22 cellular contexts compared by ENCODE assay signal in genomic region chr12:12583510-12583909, GRCh38. TPM values are rescaled to one million over a fixed set of nuclear protein-coding genes. Genes with fewer than 3 reads are reported as not detected.
DNase-seq lines count a peak whose midpoint lies in the region; ATAC-seq, FAIRE-seq and TF ChIP-seq lines count a peak whose summit lies in the region.
"Had no signal": no experiment of that assay in that cellular context is flagged by ENCODE, and none has a peak within 500 bp of the region (broad histone marks: within the 10 kb centered on the region; RNA-seq: fewer than 3 reads in every experiment).

No MANE protein-coding gene starts in this region.

- H3K9me3 Mint-ChIP-seq in activated CD8-positive, alpha-beta T cell treated with anti-CD3 and anti-CD28 coated beads for 36 hours = no peaks in the 10 kb centered on the region
- no peaks in the 10 kb centered on the region for H3K9me3 Mint-ChIP-seq in activated CD8-positive, alpha-beta T cell treated with anti-CD3 and anti-CD28 coated beads, Interleukin-2, amount 10 ng/mL, durations not matched to agents 7 days and 5 days (ENCODE audit: insufficient read depth)
- H3K9me3 Mint-ChIP-seq: brain; CD8-positive, alpha-beta memory T cell; stimulated activated naive CD8-positive, alpha-beta T cell treated with anti-CD3 and anti-CD28 coated beads, Interleukin-15, amount 100 ng/mL, for 72 hours had no signal

- no peak overlapping the region for H3K4me3 ChIP-seq in GM12865 (ENCODE audit: low read depth, low read length)
- H3K4me3 ChIP-seq in PC-3 (ENCODE audit: low read length) = no peak overlapping the region
- no peak overlapping the region for H3K4me3 ChIP-seq in neutrophil (ENCODE audit: low read depth in 1 of 2, low read length in 1 of 2)
- no peak overlapping the region for H3K4me3 ChIP-seq in small intestine (ENCODE audit: low read depth in 1 of 2, low read length in 2 of 2)
- H3K4me3 ChIP-seq: Peyer's patch, transverse colon had no signal

- H3K9me2 ChIP-seq in PC-3 (replicated peaks; ENCODE audit: low read length) = no peaks in the 10 kb centered on the region

- no peak for TF ChIP-seq CTCF in activated CD8-positive, alpha-beta T cell treated with anti-CD3 and anti-CD28 coated beads for 36 hours (IDR thresholded peaks at IDR 0.05)
- TF ChIP-seq CTCF in GM12865 (IDR thresholded peaks at IDR 0.05; ENCODE audit: insufficient read depth, low read depth, low read length, missing control alignments) = no peak
- no peak for TF ChIP-seq CTCF in PC-3 (conservative IDR thresholded peaks at IDR 0.05; ENCODE audit: low read depth, low read length)
- TF ChIP-seq CTCF in neutrophil (IDR thresholded peaks at IDR 0.05) = no peak

- peak; percentile 6 for ATAC-seq in activated CD8-positive, alpha-beta T cell treated with anti-CD3 and anti-CD28 coated beads for 36 hours
- ATAC-seq in activated CD8-positive, alpha-beta T cell treated with anti-CD3 and anti-CD28 coated beads, Interleukin-2, amount 10 ng/mL, durations not matched to agents 7 days and 5 days = no peak
- no peak for ATAC-seq in PC-3
- ATAC-seq in HG03159 (IDR thresholded peaks at IDR 0.05; ENCODE audit: unreplicated experiment) = no peak
- ATAC-seq: left lobe of liver had no signal

- peaks cover 36% of the 10 kb centered on the region for H3K4me1 Mint-ChIP-seq in activated CD8-positive, alpha-beta T cell treated with anti-CD3 and anti-CD28 coated beads for 36 hours (ENCODE audit: low read depth)
- peaks cover 6% of the 10 kb centered on the region for H3K4me1 Mint-ChIP-seq in activated CD8-positive, alpha-beta T cell treated with anti-CD3 and anti-CD28 coated beads, Interleukin-2, amount 10 ng/mL, durations not matched to agents 7 days and 5 days (ENCODE audit: low read depth)
- H3K4me1 Mint-ChIP-seq: brain had no signal

- H3K9ac ChIP-seq in PC-3 (ENCODE audit: low read length) = peak overlapping the region; percentile 87

- no peak for FAIRE-seq in small intestine (lab: Jason Lieb, UNC)

- no peaks in the 10 kb centered on the region for H3K79me2 ChIP-seq in PC-3 (ENCODE audit: low read length)

- H3K27me3 ChIP-seq in PC-3 (ENCODE audit: low read length) (no peaks in the 10 kb centered on the region), neutrophil (no peaks in the 10 kb centered on the region), small intestine (ENCODE audit: control insufficient read depth in 2 of 2, insufficient read depth in 2 of 2, low read length in 2 of 2) (no peaks in the 10 kb centered on the region)
- H3K27me3 ChIP-seq: Peyer's patch, transverse colon had no signal

- H3K36me3 Mint-ChIP-seq in activated CD8-positive, alpha-beta T cell treated with anti-CD3 and anti-CD28 coated beads for 36 hours (ENCODE audit: low read depth) = no peaks in the 10 kb centered on the region
- no peaks in the 10 kb centered on the region for H3K36me3 Mint-ChIP-seq in activated CD8-positive, alpha-beta T cell treated with anti-CD3 and anti-CD28 coated beads, Interleukin-2, amount 10 ng/mL, durations not matched to agents 7 days and 5 days (ENCODE audit: low read depth)
- H3K36me3 Mint-ChIP-seq: brain had no signal

- H3K9me3 ChIP-seq in PC-3 (ENCODE audit: low read length) = no peaks in the 10 kb centered on the region
- H3K9me3 ChIP-seq in neutrophil = no peaks in the 10 kb centered on the region
- H3K9me3 ChIP-seq in small intestine (ENCODE audit: control insufficient read depth, low read depth) = no peaks in the 10 kb centered on the region
- H3K9me3 ChIP-seq: Peyer's patch, transverse colon had no signal

- H3K27ac ChIP-seq in PC-3 (ENCODE audit: low read length) (peak overlapping the region; percentile 97), neutrophil (peak overlapping the region; percentile 85), small intestine (ENCODE audit: low read depth in 1 of 2, low read length in 1 of 2) (no peak overlapping the region)
- H3K27ac ChIP-seq: Peyer's patch had no signal

- 14 to 37% (median 17%) methylated on average over 1 of the region's 1 CpG for WGBS in small intestine, 3 donors

- POLR2A ChIA-PET in activated CD8-positive, alpha-beta T cell treated with anti-CD3 and anti-CD28 coated beads for 36 hours (lab: Charles Lee) = interaction anchor here (1.0 kb wide), 1 partner anchor 9 kb away, joined by 3 read pairs; no protein-coding TSS in a partner anchor
- POLR2A ChIA-PET in activated CD8-positive, alpha-beta T cell treated with anti-CD3 and anti-CD28 coated beads, Interleukin-2, amount 10 ng/mL, durations not matched to agents 7 days and 5 days (lab: Charles Lee) = no interaction called here
- POLR2A ChIA-PET in PC-3 (lab: Charles Lee; ENCODE audit: unreplicated experiment) = no interaction called here

- H3K27me3 Mint-ChIP-seq in activated CD8-positive, alpha-beta T cell treated with anti-CD3 and anti-CD28 coated beads for 36 hours = peaks cover 1% of the 10 kb centered on the region
- peaks cover 12% of the 10 kb centered on the region for H3K27me3 Mint-ChIP-seq in activated CD8-positive, alpha-beta T cell treated with anti-CD3 and anti-CD28 coated beads, Interleukin-2, amount 10 ng/mL, durations not matched to agents 7 days and 5 days (ENCODE audit: low read depth)

- CTCF ChIA-PET in activated CD8-positive, alpha-beta T cell treated with anti-CD3 and anti-CD28 coated beads for 36 hours (lab: Charles Lee) = interaction anchor here (1.4 kb wide), 1 partner anchor 19 kb away, joined by 4 read pairs; no protein-coding TSS in a partner anchor
- CTCF ChIA-PET in activated CD8-positive, alpha-beta T cell treated with anti-CD3 and anti-CD28 coated beads, Interleukin-2, amount 10 ng/mL, durations not matched to agents 7 days and 5 days (lab: Charles Lee) = no interaction called here
- CTCF ChIA-PET in PC-3 (lab: Charles Lee) = no interaction called here

- no peaks in the 10 kb centered on the region for H4K20me1 ChIP-seq in PC-3 (ENCODE audit: low read length)

- H3K27ac Mint-ChIP-seq in activated CD8-positive, alpha-beta T cell treated with anti-CD3 and anti-CD28 coated beads for 36 hours = peak overlapping the region; percentile 82
- H3K27ac Mint-ChIP-seq in activated CD8-positive, alpha-beta T cell treated with anti-CD3 and anti-CD28 coated beads, Interleukin-2, amount 10 ng/mL, durations not matched to agents 7 days and 5 days = no peak overlapping the region
- H3K27ac Mint-ChIP-seq: B cell, brain had no signal

- peak overlapping the region; percentile 33 for H3K4me2 ChIP-seq in PC-3 (ENCODE audit: low read length)

- no peak overlapping the region for H3K4me3 Mint-ChIP-seq in activated CD8-positive, alpha-beta T cell treated with anti-CD3 and anti-CD28 coated beads for 36 hours
- no peak overlapping the region for H3K4me3 Mint-ChIP-seq in activated CD8-positive, alpha-beta T cell treated with anti-CD3 and anti-CD28 coated beads, Interleukin-2, amount 10 ng/mL, durations not matched to agents 7 days and 5 days
- H3K4me3 Mint-ChIP-seq: B cell; brain; CD8-positive, alpha-beta memory T cell had no signal

- no peak overlapping the region for H2AFZ ChIP-seq in PC-3 (ENCODE audit: low read length)

- BruUV-seq in PC-3 (replicated peaks; lab: Mats Ljungman, UMichigan) = TSS peak; percentile 81

- H3F3A ChIP-seq in PC-3 (ENCODE audit: low read length, unreplicated experiment) = no peaks in the 10 kb centered on the region

- H3K4me1 ChIP-seq in PC-3 (ENCODE audit: insufficient read depth, low read length) = peaks cover 65% of the 10 kb centered on the region
- peaks cover 45 to 47% of the 10 kb centered on the region in 2 experiments for H3K4me1 ChIP-seq in neutrophil (ENCODE audit: control insufficient read depth in 1 of 2, insufficient read depth in 1 of 2, low read depth in 1 of 2, low read length in 1 of 2)
- H3K4me1 ChIP-seq in small intestine (ENCODE audit: control insufficient read depth in 2 of 2, insufficient read depth in 1 of 2, low read depth in 1 of 2, low read length in 1 of 2) = peaks cover 0 to 3% of the 10 kb centered on the region in 2 donors
- H3K4me1 ChIP-seq: Peyer's patch had no signal

- H3K36me3 ChIP-seq in PC-3 (ENCODE audit: low read depth, low read length) (no peaks in the 10 kb centered on the region), neutrophil (no peaks in the 10 kb centered on the region), small intestine (ENCODE audit: control insufficient read depth in 2 of 2, insufficient read depth in 2 of 2, low read length in 2 of 2) (peaks cover 0 to 2% of the 10 kb centered on the region in 2 donors)
- H3K36me3 ChIP-seq: Peyer's patch, transverse colon had no signal

- no peak for DNase-seq in activated CD8-positive, alpha-beta T cell treated with anti-CD3 and anti-CD28 coated beads for 36 hours
- no peak for DNase-seq in activated CD8-positive, alpha-beta T cell treated with anti-CD3 and anti-CD28 coated beads, Interleukin-2, amount 10 ng/mL, durations not matched to agents 7 days and 5 days
- DNase-seq in GM12865 (ENCODE audit: low read depth) (peak; percentile 55), PC-3 (no peak), mesenteric fat pad (ENCODE audit: low spot score) (no peak), small intestine (no peak)
- DNase-seq: activated CD4-positive, CD25-positive, alpha-beta regulatory T cell treated with anti-CD3 and anti-CD28 coated beads, Interleukin-2, amount 50 U/mL, for 72 hours; activated effector memory CD4-positive, alpha-beta T cell treated with Interleukin-2 at 50 U/mL for 16 hours; CD8-positive, alpha-beta memory T cell; H7; NCI-H1048; NCI-H1694 treated with DMSO at 0.1 percent for 48 hours; NCI-H510A treated with DMSO at 0.1 percent for 48 hours; nucleus accumbens; Peyer's patch; transverse colon had no signal

- intact Hi-C loops in activated CD8-positive, alpha-beta T cell treated with anti-CD3 and anti-CD28 coated beads for 36 hours (cut with micrococcal nuclease) = no loop called here
- intact Hi-C loops in PC-3 (cut with micrococcal nuclease) = no loop called here

RNA-seq across cellular contexts. Expression of gene DUSP16, which starts 20.8 kb away (rescaled TPM):
- 10 to 100 TPM; 28.2 to 30.2 TPM for total RNA-seq in activated CD8-positive, alpha-beta T cell treated with anti-CD3 and anti-CD28 coated beads for 36 hours
- 10 to 100 TPM; 17.4 to 19.0 TPM for total RNA-seq in activated CD8-positive, alpha-beta T cell treated with anti-CD3 and anti-CD28 coated beads, Interleukin-2, amount 10 ng/mL, durations not matched to agents 7 days and 5 days
- 4.4 and 6.7 TPM in 2 replicates for total RNA-seq in PC-3 (2014; rRNA removed)
- total RNA-seq in mesenteric fat pad = 15.9 TPM
- polyA plus RNA-seq in small intestine = 10 to 100 TPM; 22.5 to 33.1 (median 27.0) TPM

RNA-seq across cellular contexts. Expression of gene CREBL2, which starts 28.2 kb away (rescaled TPM):
- total RNA-seq in activated CD8-positive, alpha-beta T cell treated with anti-CD3 and anti-CD28 coated beads for 36 hours = 10 to 100 TPM; 12.7 to 14.9 TPM
- 10 to 100 TPM; 13.2 to 14.3 TPM for total RNA-seq in activated CD8-positive, alpha-beta T cell treated with anti-CD3 and anti-CD28 coated beads, Interleukin-2, amount 10 ng/mL, durations not matched to agents 7 days and 5 days
- total RNA-seq in PC-3 (2014; rRNA removed) = 11.7 and 14.2 TPM in 2 replicates
- 44.0 TPM for total RNA-seq in mesenteric fat pad
- 10 to 100 TPM; 16.9 to 23.5 (median 23.3) TPM for polyA plus RNA-seq in small intestine

Comparison
In these comparisons a context has a peak if more than half of its experiments do, and no peak if none do; other contexts are left out.
1. H3K27ac ChIP-seq: peak in PC-3 (single experiment) and neutrophil (single experiment); none in small intestine (0 of 2).